ENCODE assay signal across 2 cellular contexts in the genomic region with DNA sequence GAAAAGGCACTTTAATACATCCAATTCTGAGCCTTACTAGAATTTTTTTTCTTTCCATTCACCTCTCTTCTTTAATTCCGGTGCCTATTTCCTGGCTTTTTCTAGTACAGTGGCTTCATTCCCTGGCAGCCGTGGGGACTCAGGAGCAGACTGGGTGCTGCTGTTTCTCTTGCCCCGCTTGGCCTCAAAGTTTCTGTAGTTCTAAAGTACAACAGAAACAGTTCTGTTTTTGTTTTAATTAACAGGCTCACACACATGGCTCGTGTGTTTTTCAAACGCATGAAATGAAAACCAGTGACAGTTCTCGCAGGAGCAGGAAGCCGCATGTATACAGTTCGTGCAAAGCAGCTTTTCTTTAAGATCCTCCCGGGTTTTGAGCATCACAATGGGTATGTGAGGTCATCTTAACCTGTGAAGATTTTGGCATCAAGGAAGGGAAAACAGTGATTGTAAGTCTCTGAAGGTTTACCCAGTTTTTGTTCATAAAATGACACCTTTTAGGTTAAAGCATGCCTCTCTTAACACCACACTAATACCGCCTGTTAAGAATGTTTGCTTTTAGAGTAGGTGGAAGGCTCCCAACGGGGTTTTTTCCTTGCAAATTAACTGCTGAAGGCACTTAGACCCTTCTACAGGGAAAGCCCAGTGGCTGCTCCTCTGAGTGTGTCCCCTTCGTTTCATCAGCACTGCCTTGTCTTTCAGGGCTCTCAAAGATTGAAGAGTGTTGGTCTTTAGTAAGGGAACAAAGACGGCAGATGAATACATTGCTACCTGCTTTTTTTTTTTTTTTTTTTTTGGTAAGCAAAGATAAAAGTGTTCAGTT.
TF ChIP-seq lines count a peak whose summit lies in the region.

No MANE protein-coding gene starts in this region.

TF ChIP-seq in HEK293, 187 proteins besides CTCF, POLR2A, EP300 and RAD21:
- TF ChIP-seq OSR2 (tag by site-specific recombination; IDR thresholded peaks at IDR 0.05), result peak; percentile 6; the same call in 1 of the 2 replicates
- no peak for TF ChIP-seq ZNF391 (tag by site-specific recombination; IDR thresholded peaks at IDR 0.05; ENCODE audit: borderline replicate concordance, low read depth)
- peak; percentile 80; the same call in 1 of the 2 replicates for TF ChIP-seq ZNF792 (tag by site-specific recombination; IDR thresholded peaks at IDR 0.05)
- TF ChIP-seq, protein P1, sequence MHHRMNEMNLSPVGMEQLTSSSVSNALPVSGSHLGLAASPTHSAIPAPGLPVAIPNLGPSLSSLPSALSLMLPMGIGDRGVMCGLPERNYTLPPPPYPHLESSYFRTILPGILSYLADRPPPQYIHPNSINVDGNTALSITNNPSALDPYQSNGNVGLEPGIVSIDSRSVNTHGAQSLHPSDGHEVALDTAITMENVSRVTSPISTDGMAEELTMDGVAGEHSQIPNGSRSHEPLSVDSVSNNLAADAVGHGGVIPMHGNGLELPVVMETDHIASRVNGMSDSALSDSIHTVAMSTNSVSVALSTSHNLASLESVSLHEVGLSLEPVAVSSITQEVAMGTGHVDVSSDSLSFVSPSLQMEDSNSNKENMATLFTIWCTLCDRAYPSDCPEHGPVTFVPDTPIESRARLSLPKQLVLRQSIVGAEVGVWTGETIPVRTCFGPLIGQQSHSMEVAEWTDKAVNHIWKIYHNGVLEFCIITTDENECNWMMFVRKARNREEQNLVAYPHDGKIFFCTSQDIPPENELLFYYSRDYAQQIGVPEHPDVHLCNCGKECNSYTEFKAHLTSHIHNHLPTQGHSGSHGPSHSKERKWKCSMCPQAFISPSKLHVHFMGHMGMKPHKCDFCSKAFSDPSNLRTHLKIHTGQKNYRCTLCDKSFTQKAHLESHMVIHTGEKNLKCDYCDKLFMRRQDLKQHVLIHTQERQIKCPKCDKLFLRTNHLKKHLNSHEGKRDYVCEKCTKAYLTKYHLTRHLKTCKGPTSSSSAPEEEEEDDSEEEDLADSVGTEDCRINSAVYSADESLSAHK (tag by site-specific recombination; IDR thresholded peaks at IDR 0.05), result peak; percentile 93

TF ChIP-seq in K562, 482 proteins besides CTCF, POLR2A, EP300 and RAD21:
- no peak for TF ChIP-seq TCF3 (CRISPR knock-in tag; IDR thresholded peaks at IDR 0.05)
- TF ChIP-seq GABPA (tag; conservative IDR thresholded peaks at IDR 0.05; ENCODE audit: low read depth), result no peak
- TF ChIP-seq, protein P2, sequence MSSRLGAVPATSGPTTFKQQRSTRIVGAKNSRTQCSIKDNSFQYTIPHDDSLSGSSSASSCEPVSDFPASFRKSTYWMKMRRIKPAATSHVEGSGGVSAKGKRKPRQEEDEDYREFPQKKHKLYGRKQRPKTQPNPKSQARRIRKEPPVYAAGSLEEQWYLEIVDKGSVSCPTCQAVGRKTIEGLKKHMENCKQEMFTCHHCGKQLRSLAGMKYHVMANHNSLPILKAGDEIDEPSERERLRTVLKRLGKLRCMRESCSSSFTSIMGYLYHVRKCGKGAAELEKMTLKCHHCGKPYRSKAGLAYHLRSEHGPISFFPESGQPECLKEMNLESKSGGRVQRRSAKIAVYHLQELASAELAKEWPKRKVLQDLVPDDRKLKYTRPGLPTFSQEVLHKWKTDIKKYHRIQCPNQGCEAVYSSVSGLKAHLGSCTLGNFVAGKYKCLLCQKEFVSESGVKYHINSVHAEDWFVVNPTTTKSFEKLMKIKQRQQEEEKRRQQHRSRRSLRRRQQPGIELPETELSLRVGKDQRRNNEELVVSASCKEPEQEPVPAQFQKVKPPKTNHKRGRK (tag; IDR thresholded peaks at IDR 0.05), result no peak
- no peak for TF ChIP-seq CHCHD3 (CRISPR knock-in tag; IDR thresholded peaks at IDR 0.05)
- TF ChIP-seq NCOA4 (IDR thresholded peaks at IDR 0.05; ENCODE audit: partially characterized antibody), result no peak
- TF ChIP-seq, protein P3, sequence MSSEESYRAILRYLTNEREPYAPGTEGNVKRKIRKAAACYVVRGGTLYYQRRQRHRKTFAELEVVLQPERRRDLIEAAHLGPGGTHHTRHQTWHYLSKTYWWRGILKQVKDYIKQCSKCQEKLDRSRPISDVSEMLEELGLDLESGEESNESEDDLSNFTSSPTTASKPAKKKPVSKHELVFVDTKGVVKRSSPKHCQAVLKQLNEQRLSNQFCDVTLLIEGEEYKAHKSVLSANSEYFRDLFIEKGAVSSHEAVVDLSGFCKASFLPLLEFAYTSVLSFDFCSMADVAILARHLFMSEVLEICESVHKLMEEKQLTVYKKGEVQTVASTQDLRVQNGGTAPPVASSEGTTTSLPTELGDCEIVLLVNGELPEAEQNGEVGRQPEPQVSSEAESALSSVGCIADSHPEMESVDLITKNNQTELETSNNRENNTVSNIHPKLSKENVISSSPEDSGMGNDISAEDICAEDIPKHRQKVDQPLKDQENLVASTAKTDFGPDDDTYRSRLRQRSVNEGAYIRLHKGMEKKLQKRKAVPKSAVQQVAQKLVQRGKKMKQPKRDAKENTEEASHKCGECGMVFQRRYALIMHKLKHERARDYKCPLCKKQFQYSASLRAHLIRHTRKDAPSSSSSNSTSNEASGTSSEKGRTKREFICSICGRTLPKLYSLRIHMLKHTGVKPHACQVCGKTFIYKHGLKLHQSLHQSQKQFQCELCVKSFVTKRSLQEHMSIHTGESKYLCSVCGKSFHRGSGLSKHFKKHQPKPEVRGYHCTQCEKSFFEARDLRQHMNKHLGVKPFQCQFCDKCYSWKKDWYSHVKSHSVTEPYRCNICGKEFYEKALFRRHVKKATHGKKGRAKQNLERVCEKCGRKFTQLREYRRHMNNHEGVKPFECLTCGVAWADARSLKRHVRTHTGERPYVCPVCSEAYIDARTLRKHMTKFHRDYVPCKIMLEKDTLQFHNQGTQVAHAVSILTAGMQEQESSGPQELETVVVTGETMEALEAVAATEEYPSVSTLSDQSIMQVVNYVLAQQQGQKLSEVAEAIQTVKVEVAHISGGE (CRISPR knock-in tag; IDR thresholded peaks at IDR 0.05), result no peak
- TF ChIP-seq, protein P4, sequence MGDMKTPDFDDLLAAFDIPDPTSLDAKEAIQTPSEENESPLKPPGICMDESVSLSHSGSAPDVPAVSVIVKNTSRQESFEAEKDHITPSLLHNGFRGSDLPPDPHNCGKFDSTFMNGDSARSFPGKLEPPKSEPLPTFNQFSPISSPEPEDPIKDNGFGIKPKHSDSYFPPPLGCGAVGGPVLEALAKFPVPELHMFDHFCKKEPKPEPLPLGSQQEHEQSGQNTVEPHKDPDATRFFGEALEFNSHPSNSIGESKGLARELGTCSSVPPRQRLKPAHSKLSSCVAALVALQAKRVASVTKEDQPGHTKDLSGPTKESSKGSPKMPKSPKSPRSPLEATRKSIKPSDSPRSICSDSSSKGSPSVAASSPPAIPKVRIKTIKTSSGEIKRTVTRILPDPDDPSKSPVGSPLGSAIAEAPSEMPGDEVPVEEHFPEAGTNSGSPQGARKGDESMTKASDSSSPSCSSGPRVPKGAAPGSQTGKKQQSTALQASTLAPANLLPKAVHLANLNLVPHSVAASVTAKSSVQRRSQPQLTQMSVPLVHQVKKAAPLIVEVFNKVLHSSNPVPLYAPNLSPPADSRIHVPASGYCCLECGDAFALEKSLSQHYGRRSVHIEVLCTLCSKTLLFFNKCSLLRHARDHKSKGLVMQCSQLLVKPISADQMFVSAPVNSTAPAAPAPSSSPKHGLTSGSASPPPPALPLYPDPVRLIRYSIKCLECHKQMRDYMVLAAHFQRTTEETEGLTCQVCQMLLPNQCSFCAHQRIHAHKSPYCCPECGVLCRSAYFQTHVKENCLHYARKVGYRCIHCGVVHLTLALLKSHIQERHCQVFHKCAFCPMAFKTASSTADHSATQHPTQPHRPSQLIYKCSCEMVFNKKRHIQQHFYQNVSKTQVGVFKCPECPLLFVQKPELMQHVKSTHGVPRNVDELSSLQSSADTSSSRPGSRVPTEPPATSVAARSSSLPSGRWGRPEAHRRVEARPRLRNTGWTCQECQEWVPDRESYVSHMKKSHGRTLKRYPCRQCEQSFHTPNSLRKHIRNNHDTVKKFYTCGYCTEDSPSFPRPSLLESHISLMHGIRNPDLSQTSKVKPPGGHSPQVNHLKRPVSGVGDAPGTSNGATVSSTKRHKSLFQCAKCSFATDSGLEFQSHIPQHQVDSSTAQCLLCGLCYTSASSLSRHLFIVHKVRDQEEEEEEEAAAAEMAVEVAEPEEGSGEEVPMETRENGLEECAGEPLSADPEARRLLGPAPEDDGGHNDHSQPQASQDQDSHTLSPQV (IDR thresholded peaks at IDR 0.05), result no peak
- TF ChIP-seq, protein P5, sequence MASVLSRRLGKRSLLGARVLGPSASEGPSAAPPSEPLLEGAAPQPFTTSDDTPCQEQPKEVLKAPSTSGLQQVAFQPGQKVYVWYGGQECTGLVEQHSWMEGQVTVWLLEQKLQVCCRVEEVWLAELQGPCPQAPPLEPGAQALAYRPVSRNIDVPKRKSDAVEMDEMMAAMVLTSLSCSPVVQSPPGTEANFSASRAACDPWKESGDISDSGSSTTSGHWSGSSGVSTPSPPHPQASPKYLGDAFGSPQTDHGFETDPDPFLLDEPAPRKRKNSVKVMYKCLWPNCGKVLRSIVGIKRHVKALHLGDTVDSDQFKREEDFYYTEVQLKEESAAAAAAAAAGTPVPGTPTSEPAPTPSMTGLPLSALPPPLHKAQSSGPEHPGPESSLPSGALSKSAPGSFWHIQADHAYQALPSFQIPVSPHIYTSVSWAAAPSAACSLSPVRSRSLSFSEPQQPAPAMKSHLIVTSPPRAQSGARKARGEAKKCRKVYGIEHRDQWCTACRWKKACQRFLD (CRISPR knock-in tag; IDR thresholded peaks at IDR 0.05), result no peak
- TF ChIP-seq, protein P6, sequence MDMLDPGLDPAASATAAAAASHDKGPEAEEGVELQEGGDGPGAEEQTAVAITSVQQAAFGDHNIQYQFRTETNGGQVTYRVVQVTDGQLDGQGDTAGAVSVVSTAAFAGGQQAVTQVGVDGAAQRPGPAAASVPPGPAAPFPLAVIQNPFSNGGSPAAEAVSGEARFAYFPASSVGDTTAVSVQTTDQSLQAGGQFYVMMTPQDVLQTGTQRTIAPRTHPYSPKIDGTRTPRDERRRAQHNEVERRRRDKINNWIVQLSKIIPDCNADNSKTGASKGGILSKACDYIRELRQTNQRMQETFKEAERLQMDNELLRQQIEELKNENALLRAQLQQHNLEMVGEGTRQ (CRISPR knock-in tag; IDR thresholded peaks at IDR 0.05), result no peak
- TF ChIP-seq HSF4 (CRISPR knock-in tag; IDR thresholded peaks at IDR 0.05; ENCODE audit: borderline replicate concordance), result no peak
- no peak for TF ChIP-seq ZFP1 (CRISPR knock-in tag; IDR thresholded peaks at IDR 0.05)
- TF ChIP-seq SNRNP70 (optimal IDR thresholded peaks at IDR 0.05; ENCODE audit: low read depth, low read length), result no peak
- TF ChIP-seq, protein P7, sequence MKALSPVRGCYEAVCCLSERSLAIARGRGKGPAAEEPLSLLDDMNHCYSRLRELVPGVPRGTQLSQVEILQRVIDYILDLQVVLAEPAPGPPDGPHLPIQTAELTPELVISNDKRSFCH (CRISPR knock-in tag; IDR thresholded peaks at IDR 0.05), result no peak
- TF ChIP-seq, protein P7 (tag; IDR thresholded peaks at IDR 0.05), result no peak
- TF ChIP-seq, protein P8, sequence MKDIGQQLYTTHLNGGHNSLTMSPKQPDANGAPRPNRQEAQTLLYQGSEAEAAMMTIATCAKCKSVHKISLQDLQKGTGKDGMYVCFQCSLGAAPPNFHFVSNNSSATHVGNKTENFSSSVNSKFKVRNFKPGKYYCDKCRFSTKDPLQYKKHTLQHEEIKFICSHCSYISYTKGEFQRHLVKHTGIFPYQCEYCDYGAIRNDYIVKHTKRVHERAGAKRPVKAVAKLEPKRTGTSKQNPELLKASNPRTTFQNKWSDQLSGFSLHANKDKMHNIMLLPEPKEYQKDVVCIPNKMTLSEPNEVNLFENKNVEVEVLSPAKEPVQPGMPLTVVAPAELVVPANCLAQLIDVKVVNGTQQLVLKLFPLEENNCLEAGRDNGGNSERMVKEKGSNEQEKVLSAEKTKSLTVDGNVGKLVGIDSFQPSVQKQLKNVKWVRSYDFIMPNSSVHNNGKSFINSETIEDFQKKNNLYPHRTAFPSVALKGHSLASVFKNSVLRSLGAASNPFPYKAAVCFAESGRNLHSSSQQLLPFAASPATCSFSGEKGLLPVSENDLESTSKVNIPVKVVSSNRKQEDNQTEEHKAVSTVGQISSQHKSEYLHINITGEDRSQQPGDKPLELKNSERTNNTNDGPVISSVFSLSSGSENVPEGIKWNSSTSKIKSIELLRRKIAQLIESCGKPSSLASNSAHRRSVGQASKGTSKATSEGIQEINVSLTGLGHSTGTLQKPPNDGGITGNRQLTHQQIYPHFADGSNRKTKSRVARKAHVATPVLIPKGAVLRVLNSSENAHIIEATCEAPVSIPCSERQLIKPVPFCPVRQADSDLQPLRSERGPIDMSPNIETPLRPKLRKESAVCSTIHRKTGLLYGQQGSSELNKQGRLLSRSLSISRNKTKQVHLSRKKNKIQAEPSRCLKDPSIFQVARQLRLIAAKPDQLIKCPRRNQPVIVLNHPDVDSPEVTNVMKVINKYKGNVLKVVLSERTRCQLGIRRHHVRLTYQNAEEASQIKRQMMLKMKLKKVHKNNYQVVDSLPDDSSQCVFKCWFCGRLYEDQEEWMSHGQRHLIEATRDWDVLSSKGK (CRISPR knock-in tag; IDR thresholded peaks at IDR 0.05), result no peak
- TF ChIP-seq YY1 (IDR thresholded peaks at IDR 0.05; ENCODE audit: borderline replicate concordance in 1 of 3, control insufficient read depth in 1 of 3, extremely low read depth in 1 of 3, insufficient read depth in 3 of 3, insufficient read length in 1 of 3, insufficient replicate concordance in 2 of 3, low read depth in 1 of 3, low read length in 2 of 3), result no peak
- TF ChIP-seq MCM5 (IDR thresholded peaks at IDR 0.05; ENCODE audit: low read depth), result no peak
- no peak for TF ChIP-seq ZNF3 (CRISPR knock-in tag; IDR thresholded peaks at IDR 0.05)
- TF ChIP-seq, protein P9, sequence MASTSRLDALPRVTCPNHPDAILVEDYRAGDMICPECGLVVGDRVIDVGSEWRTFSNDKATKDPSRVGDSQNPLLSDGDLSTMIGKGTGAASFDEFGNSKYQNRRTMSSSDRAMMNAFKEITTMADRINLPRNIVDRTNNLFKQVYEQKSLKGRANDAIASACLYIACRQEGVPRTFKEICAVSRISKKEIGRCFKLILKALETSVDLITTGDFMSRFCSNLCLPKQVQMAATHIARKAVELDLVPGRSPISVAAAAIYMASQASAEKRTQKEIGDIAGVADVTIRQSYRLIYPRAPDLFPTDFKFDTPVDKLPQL (IDR thresholded peaks at IDR 0.05; ENCODE audit: extremely low read depth, insufficient read length), result no peak
- no peak for TF ChIP-seq WHSC1 (IDR thresholded peaks at IDR 0.05; ENCODE audit: low read length)
- TF ChIP-seq TAL1 (IDR thresholded peaks at IDR 0.05), result no peak
TF ChIP-seq in K562: peak in this region for 0.
